ENCODE assay signal across 9 cellular contexts in genomic region chr1:228144213-228145049, GRCh38. TPM values are rescaled to one million over a fixed set of nuclear protein-coding genes. Genes with fewer than 3 reads are reported as not detected.
A peak's percentile ranks its signal among the peaks of the same experiment; 100 is the strongest.
DNase-seq lines count a peak whose midpoint lies in the region; FAIRE-seq and TF ChIP-seq lines count a peak whose summit lies in the region.
"Had no signal": no experiment of that assay in that cellular context is flagged by ENCODE, and none has a peak within 500 bp of the region (broad histone marks: within the 10 kb centered on the region; RNA-seq: fewer than 3 reads in every experiment).

No MANE protein-coding gene starts in this region.

- no peak for TF ChIP-seq POLR2A in GM12892 (IDR thresholded peaks at IDR 0.05; ENCODE audit: low read depth, low read length)

- H3K9me3 ChIP-seq in CD4-positive, alpha-beta memory T cell (ENCODE audit: control insufficient read depth in 1 of 2, low read length in 2 of 2), result no peaks in the 10 kb centered on the region
- H3K9me3 ChIP-seq: MG63 had no signal

- CTCF ChIA-PET in CD4-positive, alpha-beta memory T cell (lab: Charles Lee; ENCODE audit: partially characterized antibody), result interaction anchor here (1.3 kb wide), 1 partner anchor 22 kb away, joined by 5 read pairs; the partner anchor contains the start of gene IBA57

- peaks cover 40% of the 10 kb centered on the region for H3K36me3 ChIP-seq in CD4-positive, alpha-beta memory T cell (ENCODE audit: insufficient read depth, low read length)

- H3K36me3 Mint-ChIP-seq in CD4-positive, alpha-beta memory T cell, result peaks cover 0 to 30% of the 10 kb centered on the region in 2 donors
- no peaks in the 10 kb centered on the region for H3K36me3 Mint-ChIP-seq in activated naive CD8-positive, alpha-beta T cell
- no peaks in the 10 kb centered on the region for H3K36me3 Mint-ChIP-seq in nephron (ENCODE audit: low read depth)

- H3K4me1 Mint-ChIP-seq in CD4-positive, alpha-beta memory T cell, result peaks cover 14 to 51% (median 34%) of the 10 kb centered on the region in 4 donors
- H3K4me1 Mint-ChIP-seq in activated naive CD8-positive, alpha-beta T cell (ENCODE audit: low read depth), result peaks cover 27% of the 10 kb centered on the region
- peaks cover 24% of the 10 kb centered on the region for H3K4me1 Mint-ChIP-seq in nephron

- no peak for FAIRE-seq in GM12892 (lab: Jason Lieb, UNC)

- H3K4me3 Mint-ChIP-seq in CD4-positive, alpha-beta memory T cell, result peak overlapping the region in 2 of 8 donors; percentile 67 to 97
- H3K4me3 Mint-ChIP-seq in activated naive CD8-positive, alpha-beta T cell, result peak overlapping the region; percentile 98
- H3K4me3 Mint-ChIP-seq in nephron, result peak overlapping the region in 2 of 3 experiments; percentile 45 to 91

- POLR2A ChIA-PET in CD4-positive, alpha-beta memory T cell (lab: Charles Lee; ENCODE audit: partially characterized antibody), result interaction anchor here (0.9 to 1.2 kb wide), 2 partner anchors 8 to 21 kb away, joined by 3 to 7 read pairs; partner anchors contain the start of gene IBA57

- no peak overlapping the region for H3K27ac ChIP-seq in CD4-positive, alpha-beta memory T cell (ENCODE audit: low read depth, low read length)

- H3K27me3 ChIP-seq in CD4-positive, alpha-beta memory T cell (ENCODE audit: insufficient read depth, low read length), result no peaks in the 10 kb centered on the region
- H3K27me3 ChIP-seq: MG63 had no signal

- no peak overlapping the region for H3K4me3 ChIP-seq in CD4-positive, alpha-beta memory T cell (ENCODE audit: low read length in 2 of 2)
- H3K4me3 ChIP-seq: MG63 had no signal

- H3K27ac Mint-ChIP-seq in CD4-positive, alpha-beta memory T cell, result peak overlapping the region in 4 of 7 donors; percentile 57 to 91 (median 76)
- H3K27ac Mint-ChIP-seq in activated naive CD8-positive, alpha-beta T cell, result no peak overlapping the region
- H3K27ac Mint-ChIP-seq in nephron, result no peak overlapping the region

- DNase-seq in CD4-positive, alpha-beta memory T cell, result no peak
- DNase-seq in GM10266 (ENCODE audit: extremely low spot score) (peak; percentile 12), GM12892 (ENCODE audit: insufficient read length) (no peak), putamen (ENCODE audit: low spot score) (no peak)
- no peak for DNase-seq in effector CD8-positive, alpha-beta T cell (lab: John Stamatoyannopoulos, UW)
- DNase-seq: MG63, NCI-H2107 had no signal

- TF ChIP-seq CTCF in GM10266 (IDR thresholded peaks at IDR 0.05; ENCODE audit: control insufficient read depth, insufficient read depth, low read depth, missing control alignments) (no peak), nephron (IDR thresholded peaks at IDR 0.05; ENCODE audit: unreplicated experiment in 3 of 3) (no peak)

- intact Hi-C loops in CD4-positive, alpha-beta memory T cell (cut with micrococcal nuclease), result no loop called here

- H3K9me3 Mint-ChIP-seq in CD4-positive, alpha-beta memory T cell, result no peaks in the 10 kb centered on the region
- H3K9me3 Mint-ChIP-seq in activated naive CD8-positive, alpha-beta T cell (ENCODE audit: low read depth), result no peaks in the 10 kb centered on the region
- no peaks in the 10 kb centered on the region for H3K9me3 Mint-ChIP-seq in nephron

- peaks cover 49% of the 10 kb centered on the region for H3K4me1 ChIP-seq in CD4-positive, alpha-beta memory T cell (ENCODE audit: insufficient read depth, low read length)

- H3K27me3 Mint-ChIP-seq in CD4-positive, alpha-beta memory T cell, result no peaks in the 10 kb centered on the region
- H3K27me3 Mint-ChIP-seq in activated naive CD8-positive, alpha-beta T cell, result no peaks in the 10 kb centered on the region
- no peaks in the 10 kb centered on the region for H3K27me3 Mint-ChIP-seq in nephron (ENCODE audit: low read depth)

RNA-seq across cellular contexts. Expression of gene GUK1, which starts 4.4 kb away (rescaled TPM):
- 100 to 1,000 TPM; 179 to 185 TPM for total RNA-seq in CD4-positive, alpha-beta memory T cell
- polyA plus RNA-seq in CD4-positive, alpha-beta memory T cell, result 100 to 1,000 TPM; 382 to 488 TPM
- polyA plus RNA-seq in GM12892 (2012; ENCODE audit: missing spikeins), result 109 TPM

RNA-seq across cellular contexts. Expression of gene GJC2, which starts 5.3 kb away (rescaled TPM):
- under 1 TPM; 0.61 to 0.80 TPM for total RNA-seq in CD4-positive, alpha-beta memory T cell
- polyA plus RNA-seq in CD4-positive, alpha-beta memory T cell, result not detected
- polyA plus RNA-seq in GM12892 (2012; ENCODE audit: missing spikeins), result 0.11 TPM

RNA-seq across cellular contexts. Expression of gene IBA57, which starts 21.2 kb away (rescaled TPM):
- 10 to 100 TPM; 10.9 to 12.0 TPM for total RNA-seq in CD4-positive, alpha-beta memory T cell
- polyA plus RNA-seq in CD4-positive, alpha-beta memory T cell, result 1 to 10 TPM; 1.3 to 2.9 TPM
- 1.2 TPM for polyA plus RNA-seq in GM12892 (2012; ENCODE audit: missing spikeins)

RNA-seq across cellular contexts. Expression of gene MRPL55, which starts 35.3 kb away (rescaled TPM):
- total RNA-seq in CD4-positive, alpha-beta memory T cell, result 10 to 100 TPM; 57.8 to 64.5 TPM
- polyA plus RNA-seq in CD4-positive, alpha-beta memory T cell, result 100 to 1,000 TPM; 108 to 157 TPM
- polyA plus RNA-seq in GM12892 (2012; ENCODE audit: missing spikeins), result 25.4 TPM

RNA-seq across cellular contexts. Expression of gene C1orf35, which starts 41.3 kb away (rescaled TPM):
- 10 to 100 TPM; 28.5 to 30.7 TPM for total RNA-seq in CD4-positive, alpha-beta memory T cell
- polyA plus RNA-seq in CD4-positive, alpha-beta memory T cell, result 10 to 100 TPM; 16.4 to 20.0 TPM
- 8.8 TPM for polyA plus RNA-seq in GM12892 (2012; ENCODE audit: missing spikeins)

Comparison
In these comparisons a context has a peak if more than half of its experiments do, and no peak if none do; other contexts are left out.
1. H3K27ac Mint-ChIP-seq: peak in CD4-positive, alpha-beta memory T cell (4 of 7); none in activated naive CD8-positive, alpha-beta T cell (single experiment) and nephron (0 of 3).